Comparison of ENCODE assay signal across 16 cellular contexts in the genomic region with DNA sequence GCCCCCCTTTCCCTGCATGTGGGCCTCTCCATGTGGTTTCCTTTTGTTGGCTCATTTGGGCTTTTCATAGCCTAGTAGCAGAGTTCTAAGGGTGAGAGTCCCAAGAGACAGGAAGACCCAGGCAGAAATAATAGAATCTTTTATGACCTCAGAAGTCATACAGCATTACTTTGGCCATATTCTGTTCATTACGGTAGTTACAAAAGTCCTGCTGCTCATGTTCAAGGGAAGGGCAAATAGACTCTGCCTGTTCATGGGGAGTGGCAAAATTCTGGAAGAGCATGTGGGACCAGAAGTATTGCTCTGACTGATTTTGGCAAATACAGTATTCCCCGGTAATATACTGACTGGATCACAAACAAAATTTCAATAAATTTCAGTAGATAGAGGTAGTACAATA.
DNase-seq lines count a peak whose midpoint lies in the region; ATAC-seq and TF ChIP-seq lines count a peak whose summit lies in the region.
"Had no signal": no experiment of that assay in that cellular context is flagged by ENCODE, and none has a peak within 500 bp of the region (broad histone marks: within the 10 kb centered on the region; RNA-seq: fewer than 3 reads in every experiment).

No MANE protein-coding gene starts in this region.

- no peak overlapping the region for H3K18ac ChIP-seq in neuronal stem cell (ENCODE audit: low read length)

- H3K23ac ChIP-seq in neuronal stem cell (ENCODE audit: low read depth, low read length, poor library complexity): no peak overlapping the region

- H3K14ac ChIP-seq in neuronal stem cell (ENCODE audit: low read length): no peak overlapping the region

- H3K4me3 ChIP-seq in GM23338 (no peak overlapping the region), NB4 (ENCODE audit: low read depth, low read length) (no peak overlapping the region), neuronal stem cell (ENCODE audit: low read length in 2 of 2) (no peak overlapping the region)
- H3K4me3 ChIP-seq: A549, HAP-1, K562 had no signal

- peaks cover 11% of the 10 kb centered on the region; the same call in 2 of the 3 replicates for H3K9me3 Mint-ChIP-seq in GM23338

- no peak overlapping the region for H3K4me3 Mint-ChIP-seq in GM23338
- H3K4me3 Mint-ChIP-seq: CD8-positive, alpha-beta memory T cell had no signal

- H4K20me1 ChIP-seq in GM23338 (replicated peaks; ENCODE audit: insufficient read depth): no peaks in the 10 kb centered on the region

- DNase-seq in GM23338 (ENCODE audit: low spot score) (no peak), NB4 (ENCODE audit: low read depth) (peak; percentile 19), left lobe of liver (ENCODE audit: low spot score) (no peak), neuronal stem cell (ENCODE audit: low spot score) (no peak), activated T-cell treated with anti-CD3 and anti-CD28 coated beads for 4 hours (no peak), HuH-7.5 (ENCODE audit: low spot score) (no peak)
- DNase-seq in stimulated activated CD4-positive, alpha-beta T cell treated with anti-CD3 and anti-CD28 coated beads, Interleukin-4, amount 100 ng/mL, for 1 hour: no peak
- DNase-seq: BE2C; Caco-2; CD8-positive, alpha-beta memory T cell; DND-41; GF-D8 had no signal

- H4K8ac ChIP-seq in neuronal stem cell (ENCODE audit: low read depth, low read length): no peak overlapping the region

- no peak overlapping the region for H3K4ac ChIP-seq in neuronal stem cell (ENCODE audit: low read length)

- H3K9me3 ChIP-seq in neuronal stem cell (replicated peaks in 1 of 2; ENCODE audit: control insufficient read depth in 2 of 2, insufficient read depth in 1 of 2, low read depth in 1 of 2, low read length in 2 of 2): peaks cover 0 to 4% of the 10 kb centered on the region in 2 donors
- H3K9me3 ChIP-seq: BE2C, Caco-2, HAP-1 had no signal

- ATAC-seq in GM23338 (no peak), left lobe of liver (peak; percentile 63), GM21381 (IDR thresholded peaks at IDR 0.05; ENCODE audit: unreplicated experiment) (no peak)
- ATAC-seq: A549, K562 had no signal

- no peaks in the 10 kb centered on the region for H3K27me3 ChIP-seq in GM23338 (ENCODE audit: insufficient read depth)
- H3K27me3 ChIP-seq in neuronal stem cell (ENCODE audit: control insufficient read depth in 3 of 3, insufficient read depth in 3 of 3, low read depth in 1 of 3, low read length in 3 of 3): no peaks in the 10 kb centered on the region
- H3K27me3 ChIP-seq: BE2C had no signal

- no peak for TF ChIP-seq CTCF in GM23338 (conservative IDR thresholded peaks at IDR 0.05; ENCODE audit: low read depth in 2 of 2)
- no peak for TF ChIP-seq CTCF in NB4 (IDR thresholded peaks at IDR 0.05; ENCODE audit: low read depth, low read length)

- H2BK5ac ChIP-seq in neuronal stem cell (ENCODE audit: low read length): no peak overlapping the region

- no peak overlapping the region for H2BK15ac ChIP-seq in neuronal stem cell (ENCODE audit: low read length)

- peaks cover 5% of the 10 kb centered on the region for H3K36me3 Mint-ChIP-seq in GM23338 (ENCODE audit: low read depth)
- H3K36me3 Mint-ChIP-seq: CD8-positive, alpha-beta memory T cell had no signal

- no peak overlapping the region for H3K4me2 ChIP-seq in GM23338
- H3K4me2 ChIP-seq in neuronal stem cell (ENCODE audit: insufficient read depth, low read length, poor library complexity, severe bottlenecking): no peak overlapping the region
- H3K4me2 ChIP-seq: A549 had no signal

- H3K79me2 ChIP-seq in GM23338 (replicated peaks; ENCODE audit: insufficient read depth): no peaks in the 10 kb centered on the region

- no peak for TF ChIP-seq POLR2A in NB4 (IDR thresholded peaks at IDR 0.05; ENCODE audit: extremely low read depth, insufficient read length)

- no peak overlapping the region for H4K91ac ChIP-seq in neuronal stem cell (ENCODE audit: low read depth, low read length, poor library complexity)

- no peak overlapping the region for H2BK12ac ChIP-seq in neuronal stem cell (ENCODE audit: low read length)

- no peak overlapping the region for H2BK120ac ChIP-seq in neuronal stem cell (ENCODE audit: low read depth, low read length)

- H2AFZ ChIP-seq in GM23338: peak overlapping the region; percentile 25; the same call in 1 of the 2 replicates
- peak overlapping the region; percentile 18 for H2AFZ ChIP-seq in neuronal stem cell (ENCODE audit: low read length)

- H3K79me1 ChIP-seq in neuronal stem cell (ENCODE audit: low read depth, low read length): no peaks in the 10 kb centered on the region

- H3K4me1 ChIP-seq in GM23338 (ENCODE audit: insufficient read depth) (peaks cover 1% of the 10 kb centered on the region; the same call in 1 of the 2 replicates), neuronal stem cell (ENCODE audit: control insufficient read depth in 2 of 2, insufficient read depth in 1 of 2, low read depth in 1 of 2, low read length in 2 of 2) (peaks cover 0 to 7% of the 10 kb centered on the region in 2 donors)
- H3K4me1 ChIP-seq: BE2C had no signal

- H3K9ac ChIP-seq in neuronal stem cell (ENCODE audit: low read depth, low read length, poor library complexity): no peak overlapping the region

- WGBS in neuronal stem cell (ENCODE audit: extremely low coverage in 2 of 2, insufficient read length in 2 of 2, insufficient replicate concordance in 1 of 2), 2 donors: no CpG with 5 or more reads among the region's 2 CpGs

- H3K27ac Mint-ChIP-seq in GM23338: no peak overlapping the region
- H3K27ac Mint-ChIP-seq: CD8-positive, alpha-beta memory T cell had no signal

- H3K4me1 Mint-ChIP-seq in GM23338: peaks cover 8% of the 10 kb centered on the region
- H3K4me1 Mint-ChIP-seq: CD8-positive, alpha-beta memory T cell had no signal

- H3F3A ChIP-seq in GM23338 (replicated peaks; ENCODE audit: low read depth): no peaks in the 10 kb centered on the region

- H2AK5ac ChIP-seq in neuronal stem cell (ENCODE audit: low read depth, low read length): no peak overlapping the region

- no peaks in the 10 kb centered on the region for H3K9me2 ChIP-seq in GM23338 (ENCODE audit: insufficient read depth)

- H3K27me3 Mint-ChIP-seq in GM23338 (ENCODE audit: insufficient read depth, low read depth, poor library complexity): no peaks in the 10 kb centered on the region
- H3K27me3 Mint-ChIP-seq: CD8-positive, alpha-beta memory T cell had no signal

- H3K36me3 ChIP-seq in GM23338 (ENCODE audit: insufficient read depth) (no peaks in the 10 kb centered on the region), neuronal stem cell (replicated peaks in 1 of 2; ENCODE audit: control insufficient read depth in 2 of 2, insufficient read depth in 2 of 2, low read length in 2 of 2) (no peaks in the 10 kb centered on the region)
- H3K36me3 ChIP-seq: BE2C, HAP-1 had no signal

- H3K27ac ChIP-seq in GM23338 (ENCODE audit: low read depth): no peak overlapping the region
- no peak overlapping the region for H3K27ac ChIP-seq in neuronal stem cell (replicated peaks; ENCODE audit: low read length)
- H3K27ac ChIP-seq: A549 had no signal

TF ChIP-seq in GM23338, 12 proteins besides CTCF, POLR2A, EP300 and RAD21 (continues in another document):
- TF ChIP-seq STAT1 (IDR thresholded peaks at IDR 0.05; ENCODE audit: unreplicated experiment) (no peak), EZH2 (IDR thresholded peaks at IDR 0.05; ENCODE audit: low read depth, unreplicated experiment) (no peak), JUNB (IDR thresholded peaks at IDR 0.05; ENCODE audit: unreplicated experiment) (no peak), ZNF114 (CRISPR knock-in tag; IDR thresholded peaks at IDR 0.05) (no peak)
- TF ChIP-seq, protein P1, sequence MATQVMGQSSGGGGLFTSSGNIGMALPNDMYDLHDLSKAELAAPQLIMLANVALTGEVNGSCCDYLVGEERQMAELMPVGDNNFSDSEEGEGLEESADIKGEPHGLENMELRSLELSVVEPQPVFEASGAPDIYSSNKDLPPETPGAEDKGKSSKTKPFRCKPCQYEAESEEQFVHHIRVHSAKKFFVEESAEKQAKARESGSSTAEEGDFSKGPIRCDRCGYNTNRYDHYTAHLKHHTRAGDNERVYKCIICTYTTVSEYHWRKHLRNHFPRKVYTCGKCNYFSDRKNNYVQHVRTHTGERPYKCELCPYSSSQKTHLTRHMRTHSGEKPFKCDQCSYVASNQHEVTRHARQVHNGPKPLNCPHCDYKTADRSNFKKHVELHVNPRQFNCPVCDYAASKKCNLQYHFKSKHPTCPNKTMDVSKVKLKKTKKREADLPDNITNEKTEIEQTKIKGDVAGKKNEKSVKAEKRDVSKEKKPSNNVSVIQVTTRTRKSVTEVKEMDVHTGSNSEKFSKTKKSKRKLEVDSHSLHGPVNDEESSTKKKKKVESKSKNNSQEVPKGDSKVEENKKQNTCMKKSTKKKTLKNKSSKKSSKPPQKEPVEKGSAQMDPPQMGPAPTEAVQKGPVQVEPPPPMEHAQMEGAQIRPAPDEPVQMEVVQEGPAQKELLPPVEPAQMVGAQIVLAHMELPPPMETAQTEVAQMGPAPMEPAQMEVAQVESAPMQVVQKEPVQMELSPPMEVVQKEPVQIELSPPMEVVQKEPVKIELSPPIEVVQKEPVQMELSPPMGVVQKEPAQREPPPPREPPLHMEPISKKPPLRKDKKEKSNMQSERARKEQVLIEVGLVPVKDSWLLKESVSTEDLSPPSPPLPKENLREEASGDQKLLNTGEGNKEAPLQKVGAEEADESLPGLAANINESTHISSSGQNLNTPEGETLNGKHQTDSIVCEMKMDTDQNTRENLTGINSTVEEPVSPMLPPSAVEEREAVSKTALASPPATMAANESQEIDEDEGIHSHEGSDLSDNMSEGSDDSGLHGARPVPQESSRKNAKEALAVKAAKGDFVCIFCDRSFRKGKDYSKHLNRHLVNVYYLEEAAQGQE (IDR thresholded peaks at IDR 0.05; ENCODE audit: unreplicated experiment): no peak
